ENCODE assay signal across 17 cellular contexts in genomic region chr7:137578541-137578940, GRCh38.
"Had no signal": no experiment of that assay in that cellular context is flagged by ENCODE, and none has a peak within 500 bp of the region (broad histone marks: within the 10 kb centered on the region; RNA-seq: fewer than 3 reads in every experiment).

No MANE protein-coding gene starts in this region.

- ATAC-seq: body of pancreas, gastroesophageal sphincter, heart left ventricle, left lung had no signal

- H3K9me3 ChIP-seq: body of pancreas, colonic mucosa, esophagus muscularis mucosa, gastroesophageal sphincter, heart left ventricle, left lung, prostate gland, right atrium auricular region, thyroid gland had no signal

- DNase-seq: activated CD4-positive, alpha-beta T cell treated with anti-CD3 and anti-CD28 coated beads, Interleukin-2, amount 50 U/mL, for 4 hours; activated T-cell treated with anti-CD3 and anti-CD28 coated beads for 4 hours; amniotic stem cell; body of pancreas; caudate nucleus; colonic mucosa; heart left ventricle; left lung; stimulated activated CD4-positive, alpha-beta T cell treated with anti-CD3 and anti-CD28 coated beads, Interleukin-2, amount 100 ng/mL, for 24 hours; stimulated activated naive CD4-positive, alpha-beta T cell treated with Interleukin-2 at 50 U/mL for 16 hours; T-helper 2 cell; thyroid gland; WERI-Rb-1 had no signal

- H3K27ac ChIP-seq: body of pancreas, colonic mucosa, esophagus muscularis mucosa, gastroesophageal sphincter, heart left ventricle, left lung, prostate gland, right atrium auricular region, WERI-Rb-1 had no signal

- H3K4me1 ChIP-seq: body of pancreas, colonic mucosa, esophagus muscularis mucosa, gastroesophageal sphincter, left lung, prostate gland, right atrium auricular region had no signal

- H3K4me3 ChIP-seq: body of pancreas, colonic mucosa, esophagus muscularis mucosa, gastroesophageal sphincter, heart left ventricle, left lung, prostate gland, right atrium auricular region, thyroid gland had no signal

- H3K27me3 ChIP-seq: body of pancreas, colonic mucosa, esophagus muscularis mucosa, gastroesophageal sphincter, heart left ventricle, left lung, right atrium auricular region, thyroid gland had no signal

- H3K36me3 ChIP-seq: colonic mucosa, esophagus muscularis mucosa, gastroesophageal sphincter, heart left ventricle, left lung, prostate gland, right atrium auricular region, thyroid gland, WERI-Rb-1 had no signal
